In the genomic region with DNA sequence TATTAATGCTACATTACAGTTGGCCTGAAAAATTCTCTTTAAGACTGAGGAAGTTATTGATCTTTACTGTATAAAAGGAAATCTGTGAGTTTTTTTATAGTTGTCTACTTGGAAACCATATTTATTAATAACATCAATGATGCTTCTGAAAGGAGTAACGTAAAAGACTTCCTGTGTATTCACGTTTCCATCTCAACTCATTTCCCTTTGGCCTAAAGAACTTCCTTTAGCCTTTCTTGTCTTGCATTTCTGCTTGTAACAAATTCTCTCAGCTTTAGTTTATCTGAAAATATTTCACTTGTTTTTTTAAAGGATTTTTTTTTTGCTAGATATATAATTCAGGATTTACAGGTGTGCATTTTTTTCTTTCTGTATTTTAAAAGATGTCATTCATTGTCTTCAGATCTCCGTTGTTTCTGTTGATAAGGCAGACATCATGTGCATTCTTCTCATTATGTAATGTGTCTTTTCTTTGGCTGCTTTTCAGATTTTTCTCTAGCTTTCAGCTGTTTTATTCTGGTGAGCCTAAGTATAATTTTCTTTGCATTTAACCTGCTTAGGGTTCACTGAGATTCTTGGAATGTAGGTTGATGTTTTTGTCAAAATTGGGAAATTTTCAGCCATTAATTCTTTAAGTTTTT, we compare ENCODE assay signal across 27 cellular contexts.
"Had no signal": no experiment of that assay in that cellular context is flagged by ENCODE, and none has a peak within 500 bp of the region (broad histone marks: within the 10 kb centered on the region; RNA-seq: fewer than 3 reads in every experiment).

No MANE protein-coding gene starts in this region.

- DNase-seq: activated CD4-positive, alpha-beta T cell treated with anti-CD3 and anti-CD28 coated beads, Interleukin-2, amount 10 ng/mL, durations not matched to agents 24 days and 14 days; activated CD4-positive, alpha-beta T cell treated with anti-CD3 and anti-CD28 coated beads, Interleukin-2, amount 50 U/mL, for 4 hours; activated CD8-positive, alpha-beta T cell treated with anti-CD3 and anti-CD28 coated beads for 36 hours; activated gamma-delta T cell treated with Interleukin-2 at 50 U/mL for 16 hours; activated naive CD4-positive, alpha-beta T cell treated with anti-CD3 and anti-CD28 coated beads for 36 hours; activated naive CD8-positive, alpha-beta T cell treated with anti-CD3 and anti-CD28 coated beads, Interleukin-2, amount 50 U/mL, for 24 hours; activated T-cell treated with anti-CD3 and anti-CD28 coated beads, Interleukin-2, amount 50 U/mL, for 4 hours; anterior cingulate cortex; caudate nucleus; NCI-H1092 treated with DMSO at 0.1 percent for 48 hours; NCI-H1417; NCI-H146; NCI-H187; NCI-H2081; NCI-H2171 treated with DMSO at 0.1 percent for 48 hours; NCI-H2227 treated with DMSO at 0.1 percent for 48 hours; NCI-H446; NCI-H510A treated with DMSO at 0.1 percent for 48 hours; NCI-H526 treated with DMSO at 0.1 percent for 48 hours; SHP77; SJCRH30; T1000 had no signal

- H3K9me3 Mint-ChIP-seq: activated CD4-positive, alpha-beta T cell treated with anti-CD3 and anti-CD28 coated beads, Interleukin-2, amount 10 ng/mL, durations not matched to agents 24 days and 14 days; activated CD8-positive, alpha-beta T cell treated with anti-CD3 and anti-CD28 coated beads for 36 hours; activated naive CD4-positive, alpha-beta T cell treated with anti-CD3 and anti-CD28 coated beads for 36 hours; activated naive CD8-positive, alpha-beta T cell treated with anti-CD3 and anti-CD28 coated beads, Interleukin-2, amount 50 U/mL, for 24 hours; activated T-cell treated with anti-CD3 and anti-CD28 coated beads, Interleukin-2, amount 50 U/mL, for 4 hours; activated T-helper 1 cell treated with anti-CD3 and anti-CD28 coated beads, Interleukin-12 subunit alpha, Interleukin-12 subunit beta, Interleukin-2, Interleukin-4 antibody, amounts not matched to agents 30 ng/mL and 10 ng/mL and 1 ng/mL, durations not matched to agents 14 hours and 24 hours and 36 hours; brain had no signal

- ATAC-seq: activated CD8-positive, alpha-beta T cell treated with anti-CD3 and anti-CD28 coated beads for 36 hours; activated naive CD8-positive, alpha-beta T cell treated with anti-CD3 and anti-CD28 coated beads, Interleukin-2, amount 50 U/mL, for 24 hours; activated T-cell treated with anti-CD3 and anti-CD28 coated beads, Interleukin-2, amount 50 U/mL, for 4 hours; Panc1 had no signal

- H3K4me1 Mint-ChIP-seq: activated CD4-positive, alpha-beta T cell treated with anti-CD3 and anti-CD28 coated beads, Interleukin-2, amount 10 ng/mL, durations not matched to agents 24 days and 14 days; activated naive CD8-positive, alpha-beta T cell treated with anti-CD3 and anti-CD28 coated beads, Interleukin-2, amount 50 U/mL, for 24 hours had no signal

- H3K4me3 Mint-ChIP-seq: activated CD4-positive, alpha-beta T cell treated with anti-CD3 and anti-CD28 coated beads, Interleukin-2, amount 10 ng/mL, durations not matched to agents 24 days and 14 days; activated CD8-positive, alpha-beta T cell treated with anti-CD3 and anti-CD28 coated beads for 36 hours; activated naive CD4-positive, alpha-beta T cell treated with anti-CD3 and anti-CD28 coated beads for 36 hours; activated naive CD8-positive, alpha-beta T cell; activated naive CD8-positive, alpha-beta T cell treated with anti-CD3 and anti-CD28 coated beads, Interleukin-2, amount 50 U/mL, for 24 hours; activated T-cell treated with anti-CD3 and anti-CD28 coated beads, Interleukin-2, amount 50 U/mL, for 4 hours; activated T-helper 1 cell treated with anti-CD3 and anti-CD28 coated beads, Interleukin-12 subunit alpha, Interleukin-12 subunit beta, Interleukin-2, Interleukin-4 antibody, amounts not matched to agents 30 ng/mL and 10 ng/mL and 1 ng/mL, durations not matched to agents 14 hours and 24 hours and 36 hours; brain had no signal

- FAIRE-seq: bronchial epithelial cell had no signal

- H3K27me3 Mint-ChIP-seq: activated CD4-positive, alpha-beta T cell treated with anti-CD3 and anti-CD28 coated beads, Interleukin-2, amount 10 ng/mL, durations not matched to agents 24 days and 14 days; activated CD8-positive, alpha-beta T cell treated with anti-CD3 and anti-CD28 coated beads for 36 hours; activated naive CD8-positive, alpha-beta T cell; activated naive CD8-positive, alpha-beta T cell treated with anti-CD3 and anti-CD28 coated beads, Interleukin-2, amount 50 U/mL, for 24 hours; brain had no signal

- H3K27ac Mint-ChIP-seq: activated CD4-positive, alpha-beta T cell treated with anti-CD3 and anti-CD28 coated beads, Interleukin-2, amount 10 ng/mL, durations not matched to agents 24 days and 14 days; activated CD8-positive, alpha-beta T cell treated with anti-CD3 and anti-CD28 coated beads for 36 hours; activated naive CD4-positive, alpha-beta T cell treated with anti-CD3 and anti-CD28 coated beads for 36 hours; activated naive CD8-positive, alpha-beta T cell; activated naive CD8-positive, alpha-beta T cell treated with anti-CD3 and anti-CD28 coated beads, Interleukin-2, amount 50 U/mL, for 24 hours; activated T-helper 1 cell treated with anti-CD3 and anti-CD28 coated beads, Interleukin-12 subunit alpha, Interleukin-12 subunit beta, Interleukin-2, Interleukin-4 antibody, amounts not matched to agents 30 ng/mL and 10 ng/mL and 1 ng/mL, durations not matched to agents 14 hours and 24 hours and 36 hours; brain had no signal
